ENCODE assay signal across 24 cellular contexts in the genomic region with DNA sequence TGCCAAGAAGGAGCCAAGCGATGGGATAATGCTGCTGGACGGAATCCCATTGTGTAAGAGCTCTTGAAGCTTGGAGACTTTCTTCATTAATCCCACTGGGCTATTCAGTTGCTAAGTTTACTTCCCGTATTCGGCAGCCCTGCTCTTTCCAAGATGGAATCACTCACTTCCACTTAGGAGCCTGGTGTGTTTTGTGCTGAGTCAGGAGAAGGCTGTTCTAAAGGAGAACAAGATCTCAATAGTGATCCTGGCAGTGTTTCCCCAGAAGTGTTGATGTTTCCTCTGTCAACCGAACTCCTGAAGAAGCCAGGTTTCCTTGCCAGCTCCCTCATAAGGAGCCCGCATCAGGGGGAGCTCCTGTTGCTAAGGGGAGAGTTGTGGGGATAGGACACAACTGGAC.
DNase-seq lines count a peak whose midpoint lies in the region; ATAC-seq, FAIRE-seq and TF ChIP-seq lines count a peak whose summit lies in the region.
"Had no signal": no experiment of that assay in that cellular context is flagged by ENCODE, and none has a peak within 500 bp of the region (broad histone marks: within the 10 kb centered on the region; RNA-seq: fewer than 3 reads in every experiment).

No MANE protein-coding gene starts in this region.

- no peak overlapping the region for H3K56ac ChIP-seq in IMR-90 (ENCODE audit: extremely low read depth, insufficient read depth, low read length)
- no peak overlapping the region for H3K56ac ChIP-seq in H1 (replicated peaks; ENCODE audit: insufficient read length, low read depth, low read length)

- H4K20me1 ChIP-seq in IMR-90 (ENCODE audit: insufficient read depth, low read length) (no peaks in the 10 kb centered on the region), H1 (replicated peaks in 1 of 2; ENCODE audit: control insufficient read depth in 1 of 2, insufficient read depth in 2 of 2, low read length in 2 of 2) (no peaks in the 10 kb centered on the region), neural progenitor cell (ENCODE audit: low read depth) (no peaks in the 10 kb centered on the region)
- H4K20me1 ChIP-seq: BLaER1 treated with 17β-estradiol and CSF1 and Interleukin-3, amounts not matched to agents 10 nM and 100 nM had no signal

- H3K9me3 ChIP-seq in A549 (no peaks in the 10 kb centered on the region), IMR-90 (ENCODE audit: control insufficient read depth, insufficient read depth, low read length) (no peaks in the 10 kb centered on the region), H1 (ENCODE audit: insufficient read depth in 2 of 2, low read depth in 1 of 2, low read length in 1 of 2) (no peaks in the 10 kb centered on the region), neural progenitor cell (ENCODE audit: low read depth) (no peaks in the 10 kb centered on the region)
- H3K9me3 ChIP-seq: BLaER1 treated with 17β-estradiol and CSF1 and Interleukin-3, amounts not matched to agents 10 nM and 100 nM; Caco-2 had no signal

- intact Hi-C loops in IMR-90 (cut with micrococcal nuclease): no loop called here

- no peaks in the 10 kb centered on the region for H3K4me1 ChIP-seq in A549
- no peaks in the 10 kb centered on the region for H3K4me1 ChIP-seq in IMR-90 (ENCODE audit: control insufficient read depth, insufficient read depth, low read length)
- H3K4me1 ChIP-seq in H1 (replicated peaks in 1 of 4; ENCODE audit: control insufficient read depth in 3 of 4, insufficient read depth in 4 of 4, low read length in 3 of 4): peaks cover 0 to 4% (median 0%) of the 10 kb centered on the region in 4 experiments; a peak in 4 of 7 replicates
- H3K4me1 ChIP-seq in neural progenitor cell: no peaks in the 10 kb centered on the region
- H3K4me1 ChIP-seq: BLaER1 treated with 17β-estradiol and CSF1 and Interleukin-3, amounts not matched to agents 10 nM and 100 nM; Caco-2 had no signal

- no peak overlapping the region for H3K23ac ChIP-seq in IMR-90 (ENCODE audit: low read depth, low read length)
- H3K23ac ChIP-seq in H1 (ENCODE audit: insufficient read length): no peak overlapping the region

- no peaks in the 10 kb centered on the region for H3K36me3 ChIP-seq in IMR-90 (ENCODE audit: control insufficient read depth, insufficient read depth, low read length)
- H3K36me3 ChIP-seq in H1 (ENCODE audit: control insufficient read depth in 2 of 4, insufficient read depth in 4 of 4, low read length in 3 of 4): no peaks in the 10 kb centered on the region
- no peaks in the 10 kb centered on the region for H3K36me3 ChIP-seq in neural progenitor cell
- H3K36me3 ChIP-seq: BLaER1 treated with 17β-estradiol and CSF1 and Interleukin-3, amounts not matched to agents 10 nM and 100 nM had no signal

- H3K4me3 ChIP-seq in A549: no peak overlapping the region
- H3K4me3 ChIP-seq in IMR-90 (ENCODE audit: insufficient read depth, low read depth, low read length): no peak overlapping the region
- H3K4me3 ChIP-seq in H1 (ENCODE audit: extremely low read depth in 1 of 4, insufficient read depth in 2 of 4, low read depth in 3 of 4, low read length in 4 of 4): no peak overlapping the region
- no peak overlapping the region for H3K4me3 ChIP-seq in neural progenitor cell
- H3K4me3 ChIP-seq: BLaER1 treated with 17β-estradiol and CSF1 and Interleukin-3, amounts not matched to agents 10 nM and 100 nM had no signal

- H4K91ac ChIP-seq in IMR-90 (ENCODE audit: insufficient read depth, low read depth, low read length): no peak overlapping the region
- H4K91ac ChIP-seq in H1 (replicated peaks; ENCODE audit: insufficient read length, low read length): no peak overlapping the region

- no peaks in the 10 kb centered on the region for H3K23me2 ChIP-seq in H1 (ENCODE audit: low read depth, low read length)

- H3K9me1 ChIP-seq in IMR-90 (ENCODE audit: insufficient read depth, low read length): no peaks in the 10 kb centered on the region; the same call in 1 of the 2 replicates

- H3F3A ChIP-seq in neural progenitor cell (ENCODE audit: low read depth): no peaks in the 10 kb centered on the region

- no peak for DNase-seq in A549 (ENCODE audit: low read depth in 1 of 2, low spot score in 1 of 2)
- DNase-seq in IMR-90: no peak
- no peak for DNase-seq in H1 (ENCODE audit: low read depth in 1 of 2, low spot score in 2 of 2)
- DNase-seq in neural progenitor cell (ENCODE audit: low spot score): peak; percentile 12
- DNase-seq in H4 (ENCODE audit: low spot score): no peak
- no peak for DNase-seq in stimulated activated CD4-positive, alpha-beta T cell treated with anti-CD3 and anti-CD28 coated beads, Interleukin-4, amount 100 ng/mL, for 1 hour
- DNase-seq in NCI-H2029 treated with DMSO at 0.1 percent for 48 hours (lab: John Stamatoyannopoulos, UW): no peak
- DNase-seq in RCC 7860 (ENCODE audit: low spot score): no peak
- DNase-seq: 8988T; AML-193; Caco-2; Calu3; CD4-positive, alpha-beta T cell; CD8-positive, alpha-beta T cell; DMS79 treated with DMSO at 0.1 percent for 48 hours; GF-D8 had no signal

- H2BK120ac ChIP-seq in IMR-90 (ENCODE audit: low read depth, low read length): no peak overlapping the region
- H2BK120ac ChIP-seq in H1 (replicated peaks; ENCODE audit: low read depth, low read length): no peak overlapping the region

- H3K14ac ChIP-seq in IMR-90 (replicated peaks; ENCODE audit: low read depth, low read length) (no peak overlapping the region), H1 (ENCODE audit: insufficient read length) (no peak overlapping the region)

- POLR2A ChIA-PET in A549 (lab: Yijun Ruan, JAX) (no interaction called here), IMR-90 (lab: Charles Lee; ENCODE audit: unreplicated experiment) (no interaction called here), H1 (lab: Charles Lee; ENCODE audit: partially characterized antibody) (no interaction called here)

- peaks cover 25% of the 10 kb centered on the region for H3K27me3 ChIP-seq in IMR-90 (ENCODE audit: control insufficient read depth, insufficient read depth, low read length)
- H3K27me3 ChIP-seq in H1 (replicated peaks in 1 of 4; ENCODE audit: control insufficient read depth in 3 of 4, extremely low read depth in 1 of 4, insufficient read depth in 3 of 4, low read length in 3 of 4): no peaks in the 10 kb centered on the region
- H3K27me3 ChIP-seq in neural progenitor cell: no peaks in the 10 kb centered on the region
- H3K27me3 ChIP-seq: BLaER1 treated with 17β-estradiol and CSF1 and Interleukin-3, amounts not matched to agents 10 nM and 100 nM had no signal

- H3K79me1 ChIP-seq in IMR-90 (ENCODE audit: low read depth in 1 of 2, low read length in 2 of 2) (no peaks in the 10 kb centered on the region), H1 (ENCODE audit: low read depth, low read length) (no peaks in the 10 kb centered on the region)

- H3K27me3 Mint-ChIP-seq in neural progenitor cell (ENCODE audit: insufficient read depth, low read depth): peaks cover 13% of the 10 kb centered on the region

- no peak for ATAC-seq in A549
- no peak for ATAC-seq in IMR-90 (ENCODE audit: low read depth)
- ATAC-seq: CD8-positive, alpha-beta T cell had no signal

- H2BK20ac ChIP-seq in IMR-90 (ENCODE audit: low read depth, low read length) (no peak overlapping the region), H1 (ENCODE audit: low read length) (no peak overlapping the region)

- H3K27ac Mint-ChIP-seq in neural progenitor cell: no peak overlapping the region
- H3K27ac Mint-ChIP-seq: B cell; CD4-positive, alpha-beta T cell; CD8-positive, alpha-beta T cell had no signal

- H2BK15ac ChIP-seq in IMR-90 (ENCODE audit: low read depth, low read length) (no peak overlapping the region), H1 (ENCODE audit: low read length) (no peak overlapping the region)

- H3K4me3 Mint-ChIP-seq in neural progenitor cell: no peak overlapping the region
- H3K4me3 Mint-ChIP-seq: B cell; CD4-positive, alpha-beta T cell; CD8-positive, alpha-beta T cell had no signal

- TF ChIP-seq POLR2A in A549 (IDR thresholded peaks at IDR 0.05; ENCODE audit: low read length) (no peak), IMR-90 (IDR thresholded peaks at IDR 0.05; ENCODE audit: low read depth, low read length) (no peak), H1 (IDR thresholded peaks at IDR 0.05; ENCODE audit: control extremely low read depth in 1 of 2, low read depth in 2 of 2, low read length in 2 of 2) (no peak)

- no peak overlapping the region for H2AK9ac ChIP-seq in IMR-90 (replicated peaks; ENCODE audit: low read depth, low read length, poor library complexity)

- TF ChIP-seq RAD21 in A549 (conservative IDR thresholded peaks at IDR 0.05 in 1 of 2, IDR thresholded peaks at IDR 0.05 in 1 of 2) (no peak), IMR-90 (IDR thresholded peaks at IDR 0.05; ENCODE audit: low read length) (no peak), H1 (IDR thresholded peaks at IDR 0.05 in 1 of 2, conservative IDR thresholded peaks at IDR 0.05 in 1 of 2; ENCODE audit: low read depth in 2 of 2, low read length in 2 of 2) (no peak)

- no TSS peak for BruUV-seq in IMR-90 (replicated peaks; lab: Mats Ljungman, UMichigan)

- H3K9ac ChIP-seq in IMR-90 (ENCODE audit: low read depth, low read length) (no peak overlapping the region), H1 (replicated peaks in 1 of 4; ENCODE audit: extremely low read depth in 1 of 4, low read depth in 3 of 4, low read length in 3 of 4) (no peak overlapping the region), neural progenitor cell (no peak overlapping the region)
- H3K9ac ChIP-seq: BLaER1 treated with 17β-estradiol and CSF1 and Interleukin-3, amounts not matched to agents 10 nM and 100 nM had no signal

- H2BK12ac ChIP-seq in H1 (ENCODE audit: low read depth, low read length): no peak overlapping the region

- no peak overlapping the region for H3K18ac ChIP-seq in IMR-90 (ENCODE audit: low read depth, low read length)
- no peak overlapping the region for H3K18ac ChIP-seq in H1 (ENCODE audit: extremely low read depth, low read length)

- H3K27ac ChIP-seq in A549: no peak overlapping the region
- no peak overlapping the region for H3K27ac ChIP-seq in IMR-90 (ENCODE audit: insufficient read depth, low read length)
- H3K27ac ChIP-seq in H1 (ENCODE audit: low read depth, low read length): no peak overlapping the region
- no peak overlapping the region for H3K27ac ChIP-seq in neural progenitor cell
- H3K27ac ChIP-seq: BLaER1 treated with 17β-estradiol and CSF1 and Interleukin-3, amounts not matched to agents 10 nM and 100 nM; C4-2B had no signal

- in situ Hi-C loops in IMR-90 (cut with MboI; ENCODE audit: low sequenced_read_pairs): loop anchor here (25.0 kb wide), 1 partner anchor 636 kb away; no protein-coding TSS in a partner anchor

- H3K4me2 ChIP-seq in A549 (no peak overlapping the region), IMR-90 (ENCODE audit: low read depth, low read length) (no peak overlapping the region), H1 (ENCODE audit: insufficient read depth in 1 of 2, low read depth in 2 of 2, low read length in 2 of 2) (no peak overlapping the region), neural progenitor cell (no peak overlapping the region)
- H3K4me2 ChIP-seq: BLaER1 treated with 17β-estradiol and CSF1 and Interleukin-3, amounts not matched to agents 10 nM and 100 nM had no signal

- WGBS in A549 (ENCODE audit: missing lambda C conversion rate): 15% methylated on average over 6 of the region's 6 CpGs
- WGBS in IMR-90 (ENCODE audit: extremely low coverage in 2 of 2, insufficient read length in 1 of 2), 2 experiments: no CpG with 5 or more reads among the region's 6 CpGs
- 87% methylated on average over 6 of the region's 6 CpGs; no CpG with 5 or more reads in 1 of the 2 experiments for WGBS in H1 (ENCODE audit: extremely low coverage in 1 of 2, insufficient coverage in 1 of 2, insufficient read length in 1 of 2, insufficient replicate concordance in 2 of 2, low coverage in 1 of 2, low lambda C conversion rate in 2 of 2, missing lambda C conversion rate in 1 of 2), 2 experiments

- H3K4ac ChIP-seq in IMR-90 (ENCODE audit: low read depth, low read length): no peak overlapping the region
- H3K4ac ChIP-seq in H1 (replicated peaks; ENCODE audit: insufficient read length, low read depth, low read length): no peak overlapping the region

- no peak for FAIRE-seq in A549 (lab: Jason Lieb, UNC)
- no peak for FAIRE-seq in H1 (lab: Jason Lieb, UNC)
- no peak for FAIRE-seq in RCC 7860 (lab: Jason Lieb, UNC)
- FAIRE-seq: A204.1, D721Med, G401.6, GM12891, GM19239 had no signal

- H2AFZ ChIP-seq in IMR-90 (replicated peaks; ENCODE audit: low read length, poor library complexity): no peak overlapping the region
- no peak overlapping the region for H2AFZ ChIP-seq in H1 (ENCODE audit: low read length)
- H2AFZ ChIP-seq in neural progenitor cell (replicated peaks): no peak overlapping the region

- H2BK5ac ChIP-seq in IMR-90 (ENCODE audit: low read depth, low read length, poor library complexity, severe bottlenecking) (no peak overlapping the region), H1 (ENCODE audit: low read depth, low read length) (no peak overlapping the region)

- H4K5ac ChIP-seq in IMR-90 (ENCODE audit: low read depth, low read length): no peak overlapping the region
- H4K5ac ChIP-seq in H1 (ENCODE audit: insufficient read length, low read depth, low read length): no peak overlapping the region

- H3K79me2 ChIP-seq in H1 (ENCODE audit: control insufficient read depth in 1 of 2, insufficient read depth in 2 of 2, low read length in 2 of 2) (no peaks in the 10 kb centered on the region), neural progenitor cell (ENCODE audit: low read depth) (no peaks in the 10 kb centered on the region)

- H3K36me3 Mint-ChIP-seq in neural progenitor cell: no peaks in the 10 kb centered on the region
- H3K36me3 Mint-ChIP-seq: CD8-positive, alpha-beta T cell had no signal

- TF ChIP-seq CTCF in A549 (IDR thresholded peaks at IDR 0.05) (no peak), IMR-90 (conservative IDR thresholded peaks at IDR 0.05; ENCODE audit: low read depth, low read length) (no peak), H1 (IDR thresholded peaks at IDR 0.05; ENCODE audit: control extremely low read depth in 1 of 3, insufficient read depth in 1 of 3, low read depth in 1 of 3, low read length in 3 of 3) (no peak), neural progenitor cell (IDR thresholded peaks at IDR 0.05) (no peak)

- H4K8ac ChIP-seq in IMR-90 (ENCODE audit: low read depth in 2 of 2, low read length in 2 of 2) (no peak overlapping the region), H1 (ENCODE audit: extremely low read depth, insufficient read depth, low read length) (no peak overlapping the region)

- dilution Hi-C loops in IMR-90 (cut with HindIII; ENCODE audit: low sequenced_read_pairs, unreplicated experiment): no loop called here

- H3K9me3 Mint-ChIP-seq in neural progenitor cell: no peaks in the 10 kb centered on the region
- H3K9me3 Mint-ChIP-seq: CD4-positive, alpha-beta T cell; CD8-positive, alpha-beta T cell had no signal

- H2AK5ac ChIP-seq in IMR-90 (ENCODE audit: low read depth, low read length) (no peak overlapping the region), H1 (ENCODE audit: low read depth, low read length) (no peak overlapping the region)

- peaks cover 10% of the 10 kb centered on the region for H3K4me1 Mint-ChIP-seq in neural progenitor cell
- H3K4me1 Mint-ChIP-seq: B cell had no signal

- no peak for TF ChIP-seq EP300 in A549 (IDR thresholded peaks at IDR 0.05)
- TF ChIP-seq EP300 in H1 (IDR thresholded peaks at IDR 0.05; ENCODE audit: borderline replicate concordance in 1 of 2, low read depth in 2 of 2, low read length in 2 of 2): no peak

- CTCF ChIA-PET in A549 (lab: Yijun Ruan, JAX) (interaction anchor here (0.7 to 4.2 kb wide), 2 partner anchors 209 to 406 kb away, joined by 3 to 32 read pairs; no protein-coding TSS in a partner anchor), IMR-90 (lab: Yijun Ruan, JAX) (no interaction called here), H1 (lab: Charles Lee; ENCODE audit: partially characterized antibody) (interaction anchor here (0.7 to 1.4 kb wide), 5 partner anchors 18 to 449 kb away, joined by 3 to 4 read pairs (median 3); no protein-coding TSS in a partner anchor)

Comparison
In these comparisons a context has a peak if more than half of its experiments do, and no peak if none do; other contexts are left out.
1. Of the 18 proteins assayed by ChIP-seq in both H1 and A549: peak only in H1: none; only in A549: none; in both: MAFK; in neither: 17.